In the genomic region with DNA sequence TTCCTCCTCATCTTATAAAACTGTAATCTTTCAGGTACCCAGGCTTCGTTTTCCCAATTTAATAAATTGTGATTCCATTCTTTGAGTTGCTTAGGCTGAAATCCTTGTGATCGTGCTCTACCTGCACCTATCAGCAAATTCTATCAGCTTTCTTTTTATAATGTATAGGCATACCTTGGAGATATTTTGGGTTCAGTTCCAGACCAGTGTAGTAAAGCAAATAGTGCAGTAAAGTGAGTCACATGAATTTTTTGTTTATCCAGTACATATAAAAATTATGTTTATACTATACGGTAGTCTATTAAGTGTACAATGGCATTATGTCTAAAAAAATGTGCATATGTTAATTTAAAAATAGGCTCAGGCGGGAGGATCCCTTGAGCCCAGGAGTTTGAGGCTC, we compare ENCODE assay signal across 34 cellular contexts.
"Had no signal": no experiment of that assay in that cellular context is flagged by ENCODE, and none has a peak within 500 bp of the region (broad histone marks: within the 10 kb centered on the region; RNA-seq: fewer than 3 reads in every experiment).

No MANE protein-coding gene starts in this region.

- ATAC-seq: activated CD8-positive, alpha-beta T cell treated with anti-CD3 and anti-CD28 coated beads for 36 hours; activated naive CD4-positive, alpha-beta T cell treated with anti-CD3 and anti-CD28 coated beads, Interleukin-2, amount 50 U/mL, for 72 hours; activated T-cell treated with anti-CD3 and anti-CD28 coated beads, Interleukin-2, amount 50 U/mL, for 4 hours; activated T-cell treated with anti-CD3 and anti-CD28 coated beads, Interleukin-2, amount 50 U/mL, for 72 hours; activated T-helper 17 cell treated with anti-CD3 and anti-CD28 coated beads, Interleukin-2, amount 50 U/mL, for 72 hours; body of pancreas had no signal

- H3K27ac Mint-ChIP-seq: activated B cell treated with CpG ODN at 0.5 μM for 24 hours; activated CD4-positive, alpha-beta memory T cell treated with anti-CD3 and anti-CD28 coated beads for 36 hours; activated CD4-positive, alpha-beta T cell treated with anti-CD3 and anti-CD28 coated beads, Interleukin-2, amount 10 ng/mL, durations not matched to agents 24 days and 14 days; activated CD8-positive, alpha-beta T cell treated with anti-CD3 and anti-CD28 coated beads for 36 hours; activated naive CD4-positive, alpha-beta T cell treated with anti-CD3 and anti-CD28 coated beads for 36 hours; activated naive CD4-positive, alpha-beta T cell treated with anti-CD3 and anti-CD28 coated beads, Interleukin-2, amount 50 U/mL, for 72 hours; activated naive CD8-positive, alpha-beta T cell treated with anti-CD3 and anti-CD28 coated beads for 36 hours; activated T-cell treated with anti-CD3 and anti-CD28 coated beads, Interleukin-2, amount 50 U/mL, for 72 hours; activated T-helper 1 cell treated with anti-CD3 and anti-CD28 coated beads, Interleukin-12 subunit alpha, Interleukin-12 subunit beta, Interleukin-2, Interleukin-4 antibody, amounts not matched to agents 30 ng/mL and 10 ng/mL and 1 ng/mL, durations not matched to agents 14 hours and 24 hours and 36 hours; activated T-helper 17 cell treated with anti-CD3 and anti-CD28 coated beads, Interleukin-2, amount 50 U/mL, for 72 hours; T-helper 1 cell treated with Interleukin-12 subunit alpha and Interleukin-12 subunit beta and Interleukin-4 antibody, amounts not matched to agents 30 μg/mL and 1 μg/mL, for 36 hours; T-helper 2 cell treated with Interferon-gamma antibody and Interleukin-4, amounts not matched to agents 5 μg/mL and 100 μg/mL, for 36 hours had no signal

- H3K27ac ChIP-seq: adrenal gland, body of pancreas, brain microvascular endothelial cell, breast epithelium, VCaP had no signal

- H3K4me3 ChIP-seq: adrenal gland, body of pancreas, breast epithelium had no signal

- H3K9me3 Mint-ChIP-seq: activated B cell treated with CpG ODN at 0.5 μM for 24 hours; activated CD4-positive, alpha-beta memory T cell treated with anti-CD3 and anti-CD28 coated beads for 36 hours; activated CD4-positive, alpha-beta T cell treated with anti-CD3 and anti-CD28 coated beads, Interleukin-2, amount 10 ng/mL, durations not matched to agents 24 days and 14 days; activated CD8-positive, alpha-beta T cell treated with anti-CD3 and anti-CD28 coated beads for 36 hours; activated naive CD4-positive, alpha-beta T cell treated with anti-CD3 and anti-CD28 coated beads for 36 hours; activated naive CD4-positive, alpha-beta T cell treated with anti-CD3 and anti-CD28 coated beads, Interleukin-2, amount 50 U/mL, for 72 hours; activated naive CD8-positive, alpha-beta T cell treated with anti-CD3 and anti-CD28 coated beads for 36 hours; activated T-cell treated with anti-CD3 and anti-CD28 coated beads, Interleukin-2, amount 50 U/mL, for 4 hours; activated T-cell treated with anti-CD3 and anti-CD28 coated beads, Interleukin-2, amount 50 U/mL, for 72 hours; activated T-helper 1 cell treated with anti-CD3 and anti-CD28 coated beads, Interleukin-12 subunit alpha, Interleukin-12 subunit beta, Interleukin-2, Interleukin-4 antibody, amounts not matched to agents 30 ng/mL and 10 ng/mL and 1 ng/mL, durations not matched to agents 14 hours and 24 hours and 36 hours; activated T-helper 17 cell treated with anti-CD3 and anti-CD28 coated beads, Interleukin-2, amount 50 U/mL, for 72 hours; T-helper 1 cell treated with Interleukin-12 subunit alpha and Interleukin-12 subunit beta and Interleukin-4 antibody, amounts not matched to agents 30 μg/mL and 1 μg/mL, for 36 hours; T-helper 2 cell treated with Interferon-gamma antibody and Interleukin-4, amounts not matched to agents 5 μg/mL and 100 μg/mL, for 36 hours had no signal

- H3K27me3 Mint-ChIP-seq: activated B cell treated with CpG ODN at 0.5 μM for 24 hours; activated CD4-positive, alpha-beta memory T cell treated with anti-CD3 and anti-CD28 coated beads for 36 hours; activated CD4-positive, alpha-beta T cell treated with anti-CD3 and anti-CD28 coated beads, Interleukin-2, amount 10 ng/mL, durations not matched to agents 24 days and 14 days; activated CD8-positive, alpha-beta T cell treated with anti-CD3 and anti-CD28 coated beads for 36 hours; activated naive CD8-positive, alpha-beta T cell treated with anti-CD3 and anti-CD28 coated beads for 36 hours; activated T-helper 17 cell treated with anti-CD3 and anti-CD28 coated beads, Interleukin-2, amount 50 U/mL, for 72 hours had no signal

- DNase-seq: activated B cell treated with CpG ODN at 0.5 μM for 24 hours; activated CD4-positive, alpha-beta memory T cell treated with anti-CD3 and anti-CD28 coated beads for 36 hours; activated CD4-positive, alpha-beta T cell treated with anti-CD3 and anti-CD28 coated beads for 4 hours; activated CD4-positive, alpha-beta T cell treated with anti-CD3 and anti-CD28 coated beads, Interleukin-2, amount 10 ng/mL, durations not matched to agents 24 days and 14 days; activated CD4-positive, alpha-beta T cell treated with anti-CD3 and anti-CD28 coated beads, Interleukin-2, amount 50 U/mL, for 1 hour; activated CD4-positive, alpha-beta T cell treated with anti-CD3 and anti-CD28 coated beads, Interleukin-2, amount 50 U/mL, for 4 hours; activated CD4-positive, CD25-positive, alpha-beta regulatory T cell treated with anti-CD3 and anti-CD28 coated beads, Interleukin-2, amount 50 U/mL, for 72 hours; activated CD8-positive, alpha-beta memory T cell treated with anti-CD3 and anti-CD28 coated beads, Interleukin-2, amount 50 U/mL, for 4 hours; activated CD8-positive, alpha-beta T cell treated with anti-CD3 and anti-CD28 coated beads for 36 hours; activated effector memory CD4-positive, alpha-beta T cell treated with anti-CD3 and anti-CD28 coated beads, Interleukin-2, amount 50 U/mL, for 16 hours; activated gamma-delta T cell treated with Interleukin-2 at 50 U/mL for 16 hours; activated naive CD4-positive, alpha-beta T cell; activated naive CD4-positive, alpha-beta T cell treated with anti-CD3 and anti-CD28 coated beads for 36 hours; activated naive CD4-positive, alpha-beta T cell treated with anti-CD3 and anti-CD28 coated beads, Interleukin-2, amount 50 U/mL, for 16 hours; activated naive CD8-positive, alpha-beta T cell treated with anti-CD3 and anti-CD28 coated beads for 36 hours; activated T-cell treated with anti-CD3 and anti-CD28 coated beads for 4 hours; activated T-cell treated with anti-CD3 and anti-CD28 coated beads, Interleukin-2, amount 50 U/mL, for 1 hour; activated T-cell treated with anti-CD3 and anti-CD28 coated beads, Interleukin-2, amount 50 U/mL, for 4 hours; activated T-cell treated with anti-CD3 and anti-CD28 coated beads, Interleukin-2, amount 50 U/mL, for 72 hours; adrenal gland; amniotic stem cell; aorta; body of pancreas; brain microvascular endothelial cell; central memory CD4-positive, alpha-beta T cell; T-helper 2 cell; T-helper 9 cell had no signal

- H3K36me3 ChIP-seq: adrenal gland, brain microvascular endothelial cell, breast epithelium had no signal

- H3K4me3 Mint-ChIP-seq: activated B cell treated with CpG ODN at 0.5 μM for 24 hours; activated CD4-positive, alpha-beta memory T cell treated with anti-CD3 and anti-CD28 coated beads for 36 hours; activated CD4-positive, alpha-beta T cell treated with anti-CD3 and anti-CD28 coated beads, Interleukin-2, amount 10 ng/mL, durations not matched to agents 24 days and 14 days; activated CD8-positive, alpha-beta T cell treated with anti-CD3 and anti-CD28 coated beads for 36 hours; activated naive CD4-positive, alpha-beta T cell treated with anti-CD3 and anti-CD28 coated beads for 36 hours; activated naive CD8-positive, alpha-beta T cell treated with anti-CD3 and anti-CD28 coated beads for 36 hours; activated T-cell treated with anti-CD3 and anti-CD28 coated beads, Interleukin-2, amount 50 U/mL, for 4 hours; activated T-cell treated with anti-CD3 and anti-CD28 coated beads, Interleukin-2, amount 50 U/mL, for 72 hours; activated T-helper 1 cell treated with anti-CD3 and anti-CD28 coated beads, Interleukin-12 subunit alpha, Interleukin-12 subunit beta, Interleukin-2, Interleukin-4 antibody, amounts not matched to agents 30 ng/mL and 10 ng/mL and 1 ng/mL, durations not matched to agents 14 hours and 24 hours and 36 hours; activated T-helper 17 cell treated with anti-CD3 and anti-CD28 coated beads, Interleukin-2, amount 50 U/mL, for 72 hours; T-helper 1 cell treated with Interleukin-12 subunit alpha and Interleukin-12 subunit beta and Interleukin-4 antibody, amounts not matched to agents 30 μg/mL and 1 μg/mL, for 36 hours; T-helper 2 cell treated with Interferon-gamma antibody and Interleukin-4, amounts not matched to agents 5 μg/mL and 100 μg/mL, for 36 hours had no signal

- H3K27me3 ChIP-seq: adrenal gland, body of pancreas, brain microvascular endothelial cell, breast epithelium had no signal

- H3K9me3 ChIP-seq: adrenal gland, body of pancreas, breast epithelium had no signal
